ENCODE assay signal across 10 cellular contexts in the genomic region with DNA sequence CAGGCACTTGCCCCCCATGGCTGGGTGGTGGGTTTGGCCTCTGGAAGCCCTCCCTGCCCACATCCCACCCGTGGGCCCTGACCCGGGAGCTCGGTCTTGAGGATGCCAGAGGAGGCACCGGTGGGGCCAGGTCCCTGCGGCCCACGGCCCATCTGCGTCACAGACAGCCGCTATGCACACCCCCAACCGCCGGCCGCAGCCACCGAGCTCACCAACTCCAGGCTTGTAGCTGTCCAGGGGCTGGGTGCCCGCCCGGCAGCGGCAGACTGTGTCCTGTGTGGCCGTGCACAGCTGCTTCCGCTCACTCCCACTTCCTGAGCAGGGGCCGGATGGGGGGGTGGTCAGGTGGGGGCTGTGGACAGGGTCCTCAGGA. TPM values are rescaled to one million over a fixed set of nuclear protein-coding genes. Genes with fewer than 3 reads are reported as not detected.
A peak's percentile ranks its signal among the peaks of the same experiment; 100 is the strongest.
DNase-seq lines count a peak whose midpoint lies in the region; ATAC-seq and TF ChIP-seq lines count a peak whose summit lies in the region.
"Had no signal": no experiment of that assay in that cellular context is flagged by ENCODE, and none has a peak within 500 bp of the region (broad histone marks: within the 10 kb centered on the region; RNA-seq: fewer than 3 reads in every experiment).

No MANE protein-coding gene starts in this region.

- intact Hi-C loops in left lung (cut with DNase I), result no loop called here

- peaks cover 4 to 55% of the 10 kb centered on the region in 2 donors for H3K4me1 ChIP-seq in left lung
- H3K4me1 ChIP-seq in thymus (ENCODE audit: control insufficient read depth, insufficient read depth, low read length), result peaks cover 22% of the 10 kb centered on the region

- peak overlapping the region; percentile 95 for H3K4me3 Mint-ChIP-seq in activated T-helper 17 cell treated with anti-CD3 and anti-CD28 coated beads, Interleukin-2, amount 50 U/mL, for 72 hours

- no peak overlapping the region for H3K27ac Mint-ChIP-seq in activated T-helper 17 cell treated with anti-CD3 and anti-CD28 coated beads, Interleukin-2, amount 50 U/mL, for 72 hours

- H3K27me3 ChIP-seq in left lung (peaks cover 0 to 45% of the 10 kb centered on the region in 2 donors), thymus (ENCODE audit: control insufficient read depth, insufficient read depth) (peaks cover 8% of the 10 kb centered on the region)

- peak; percentile 57 for DNase-seq in activated naive CD4-positive, alpha-beta T cell treated with Interleukin-2 at 50 U/mL for 16 hours
- no peak for DNase-seq in activated naive CD4-positive, alpha-beta T cell (lab: John Stamatoyannopoulos, UW)
- DNase-seq in left lung (peak in 1 of 2 donors; percentile 84), EL (no peak), G401 (ENCODE audit: low spot score) (no peak)

- no peaks in the 10 kb centered on the region for H3K27me3 Mint-ChIP-seq in activated T-helper 17 cell treated with anti-CD3 and anti-CD28 coated beads, Interleukin-2, amount 50 U/mL, for 72 hours

- WGBS in thymus, result 3% methylated on average over 18 of the region's 18 CpGs

- H3K4me1 Mint-ChIP-seq in activated T-helper 17 cell treated with anti-CD3 and anti-CD28 coated beads, Interleukin-2, amount 50 U/mL, for 72 hours, result peaks cover 10% of the 10 kb centered on the region

- H3K9me3 Mint-ChIP-seq in activated T-helper 17 cell treated with anti-CD3 and anti-CD28 coated beads, Interleukin-2, amount 50 U/mL, for 72 hours, result no peaks in the 10 kb centered on the region

- TF ChIP-seq CTCF in left lung (IDR thresholded peaks at IDR 0.05), result no peak

- H3K36me3 ChIP-seq in left lung (peaks cover 0 to 26% of the 10 kb centered on the region in 2 donors), thymus (ENCODE audit: control insufficient read depth, insufficient read depth) (peaks cover 15% of the 10 kb centered on the region)

- H3K9me3 ChIP-seq in left lung, result no peaks in the 10 kb centered on the region
- no peaks in the 10 kb centered on the region for H3K9me3 ChIP-seq in thymus (ENCODE audit: control insufficient read depth)

- peaks cover 100% of the 10 kb centered on the region for H3K36me3 Mint-ChIP-seq in activated T-helper 17 cell treated with anti-CD3 and anti-CD28 coated beads, Interleukin-2, amount 50 U/mL, for 72 hours (ENCODE audit: low read depth)

- no peak for ATAC-seq in activated T-helper 17 cell treated with anti-CD3 and anti-CD28 coated beads, Interleukin-2, amount 50 U/mL, for 72 hours (replicated peaks)
- ATAC-seq in left lung (peak; percentile 40), GM21737 (IDR thresholded peaks at IDR 0.05; ENCODE audit: unreplicated experiment) (no peak)

- peak overlapping the region; percentile 7 to 32 for H3K4me3 ChIP-seq in left lung
- H3K4me3 ChIP-seq in thymus (ENCODE audit: low read length), result no peak overlapping the region

- H3K27ac ChIP-seq in left lung, result peak overlapping the region in 1 of 2 donors; percentile 63
- peak overlapping the region; percentile 33 for H3K27ac ChIP-seq in thymus (ENCODE audit: low read depth)
- H3K27ac ChIP-seq: C4-2B, HL-60 had no signal

- in situ Hi-C loops in G401 (cut with HindIII; ENCODE audit: low sequenced_read_pairs), result no loop called here

RNA-seq across cellular contexts. Expression of gene TNFRSF4, which starts 1.2 kb away (rescaled TPM):
- total RNA-seq in activated T-helper 17 cell treated with anti-CD3 and anti-CD28 coated beads, Interleukin-2, amount 50 U/mL, for 72 hours, result 1,000 to 10,000 TPM in 1 of 2 donors, 100 to 1,000 TPM in 1; 384 to 1,007 TPM
- 1 to 10 TPM; 2.8 to 3.5 TPM for total RNA-seq in left lung
- polyA plus RNA-seq in thymus, result 18.8 TPM
- not detected in 2 replicates for total RNA-seq in G401 (2014; rRNA removed; shearing (Covaris generic))

RNA-seq across cellular contexts. Expression of gene TNFRSF18, which starts 6.4 kb away (rescaled TPM):
- 100 to 1,000 TPM; 105 to 796 TPM for total RNA-seq in activated T-helper 17 cell treated with anti-CD3 and anti-CD28 coated beads, Interleukin-2, amount 50 U/mL, for 72 hours
- total RNA-seq in left lung, result 1 to 10 TPM; 1.1 to 1.3 TPM
- polyA plus RNA-seq in thymus, result 29.9 TPM
- total RNA-seq in G401 (2014; rRNA removed; shearing (Covaris generic)), result 1.2 TPM in 1 of 2 replicates, not detected in the other

RNA-seq across cellular contexts. Expression of gene SDF4, which starts 19.0 kb away (rescaled TPM):
- 100 to 1,000 TPM; 169 to 773 TPM for total RNA-seq in activated T-helper 17 cell treated with anti-CD3 and anti-CD28 coated beads, Interleukin-2, amount 50 U/mL, for 72 hours
- 100 to 1,000 TPM; 152 to 166 TPM for total RNA-seq in left lung
- 79.1 TPM for polyA plus RNA-seq in thymus
- 92.4 and 99.1 TPM in 2 replicates for total RNA-seq in G401 (2014; rRNA removed; shearing (Covaris generic))

RNA-seq across cellular contexts. Expression of gene B3GALT6, which starts 19.3 kb away (rescaled TPM):
- total RNA-seq in activated T-helper 17 cell treated with anti-CD3 and anti-CD28 coated beads, Interleukin-2, amount 50 U/mL, for 72 hours, result 10 to 100 TPM; 10.9 to 16.7 TPM
- 10 to 100 TPM; 12.6 to 25.2 TPM for total RNA-seq in left lung
- polyA plus RNA-seq in thymus, result 11.8 TPM
- total RNA-seq in G401 (2014; rRNA removed; shearing (Covaris generic)), result 38.4 and 44.3 TPM in 2 replicates

RNA-seq across cellular contexts. Expression of gene C1QTNF12, which starts 33.8 kb away (rescaled TPM):
- 1 to 10 TPM; 1.8 to 7.5 TPM for total RNA-seq in activated T-helper 17 cell treated with anti-CD3 and anti-CD28 coated beads, Interleukin-2, amount 50 U/mL, for 72 hours
- total RNA-seq in left lung, result 1 to 10 TPM; 1.2 to 2.2 TPM
- polyA plus RNA-seq in thymus, result 3.4 TPM
- 5.1 and 13.3 TPM in 2 replicates for total RNA-seq in G401 (2014; rRNA removed; shearing (Covaris generic))

Comparison
In these comparisons a context has a peak if more than half of its experiments do, and no peak if none do; other contexts are left out.
1. RNA of gene TNFRSF4, which starts 1.2 kb away (total RNA-seq): 384 to 1,007 TPM in activated T-helper 17 cell treated with anti-CD3 and anti-CD28 coated beads, Interleukin-2, amount 50 U/mL, for 72 hours; 2.8 to 3.5 TPM in left lung and not detected in G401; every median in the first group is over 10 times any median in the second.
2. RNA of gene TNFRSF18, which starts 6.4 kb away (total RNA-seq): 105 to 796 TPM in activated T-helper 17 cell treated with anti-CD3 and anti-CD28 coated beads, Interleukin-2, amount 50 U/mL, for 72 hours; 1.1 to 1.3 TPM in left lung and 1.2 TPM in G401; every median in the first group is over 10 times any median in the second.